ENCODE assay signal across 1 cellular context in the genomic region with DNA sequence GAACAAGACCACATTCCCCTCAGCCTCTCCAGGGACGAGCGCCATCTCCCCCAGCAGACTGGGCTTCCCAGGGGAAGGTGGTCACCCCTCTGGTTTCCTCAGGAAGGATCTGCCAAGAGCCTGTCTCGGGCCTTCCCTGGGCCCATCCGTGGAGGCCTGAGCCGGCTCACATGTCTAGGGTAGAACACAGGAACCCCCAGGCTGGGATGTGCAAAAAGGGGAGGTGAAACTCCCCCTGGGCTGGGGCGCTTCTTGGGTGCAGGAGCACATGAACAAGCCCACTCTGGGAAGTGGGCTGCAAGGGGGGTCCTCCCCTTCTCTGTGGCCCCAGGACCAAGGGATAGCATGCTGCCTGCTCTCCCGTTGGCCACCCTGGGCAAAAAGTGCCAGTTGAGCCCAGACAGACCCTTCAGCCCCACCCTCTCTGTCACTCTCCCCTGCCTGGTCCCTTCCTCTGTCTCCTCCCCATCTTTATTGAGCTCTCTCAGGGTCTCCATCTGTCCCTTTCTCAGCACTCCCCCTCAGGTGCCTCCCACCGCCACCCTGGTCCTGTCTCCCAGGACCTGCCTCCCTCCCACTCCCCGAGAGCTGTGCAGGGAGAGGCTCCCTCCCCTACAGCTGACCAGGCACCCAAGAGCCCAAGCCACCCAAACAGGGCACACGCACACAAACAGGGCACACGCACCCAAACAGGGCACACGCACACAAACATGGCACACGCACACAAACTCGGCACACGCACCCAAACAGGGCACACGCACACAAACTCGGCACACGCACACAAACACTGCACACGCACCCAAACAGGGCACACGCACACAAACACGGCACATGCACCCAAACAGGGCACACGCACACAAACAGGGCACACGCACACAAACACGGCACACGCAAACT.
TF ChIP-seq lines count a peak whose summit lies in the region.

No MANE protein-coding gene starts in this region.

TF ChIP-seq in GM23338, 12 proteins besides CTCF, POLR2A, EP300 and RAD21 (continued from another document):
- TF ChIP-seq, protein P1, sequence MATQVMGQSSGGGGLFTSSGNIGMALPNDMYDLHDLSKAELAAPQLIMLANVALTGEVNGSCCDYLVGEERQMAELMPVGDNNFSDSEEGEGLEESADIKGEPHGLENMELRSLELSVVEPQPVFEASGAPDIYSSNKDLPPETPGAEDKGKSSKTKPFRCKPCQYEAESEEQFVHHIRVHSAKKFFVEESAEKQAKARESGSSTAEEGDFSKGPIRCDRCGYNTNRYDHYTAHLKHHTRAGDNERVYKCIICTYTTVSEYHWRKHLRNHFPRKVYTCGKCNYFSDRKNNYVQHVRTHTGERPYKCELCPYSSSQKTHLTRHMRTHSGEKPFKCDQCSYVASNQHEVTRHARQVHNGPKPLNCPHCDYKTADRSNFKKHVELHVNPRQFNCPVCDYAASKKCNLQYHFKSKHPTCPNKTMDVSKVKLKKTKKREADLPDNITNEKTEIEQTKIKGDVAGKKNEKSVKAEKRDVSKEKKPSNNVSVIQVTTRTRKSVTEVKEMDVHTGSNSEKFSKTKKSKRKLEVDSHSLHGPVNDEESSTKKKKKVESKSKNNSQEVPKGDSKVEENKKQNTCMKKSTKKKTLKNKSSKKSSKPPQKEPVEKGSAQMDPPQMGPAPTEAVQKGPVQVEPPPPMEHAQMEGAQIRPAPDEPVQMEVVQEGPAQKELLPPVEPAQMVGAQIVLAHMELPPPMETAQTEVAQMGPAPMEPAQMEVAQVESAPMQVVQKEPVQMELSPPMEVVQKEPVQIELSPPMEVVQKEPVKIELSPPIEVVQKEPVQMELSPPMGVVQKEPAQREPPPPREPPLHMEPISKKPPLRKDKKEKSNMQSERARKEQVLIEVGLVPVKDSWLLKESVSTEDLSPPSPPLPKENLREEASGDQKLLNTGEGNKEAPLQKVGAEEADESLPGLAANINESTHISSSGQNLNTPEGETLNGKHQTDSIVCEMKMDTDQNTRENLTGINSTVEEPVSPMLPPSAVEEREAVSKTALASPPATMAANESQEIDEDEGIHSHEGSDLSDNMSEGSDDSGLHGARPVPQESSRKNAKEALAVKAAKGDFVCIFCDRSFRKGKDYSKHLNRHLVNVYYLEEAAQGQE (IDR thresholded peaks at IDR 0.05; ENCODE audit: unreplicated experiment): no peak
- no peak for TF ChIP-seq EZH2phosphoT487 (IDR thresholded peaks at IDR 0.05; ENCODE audit: unreplicated experiment)
- no peak for TF ChIP-seq NANOG (IDR thresholded peaks at IDR 0.05; ENCODE audit: borderline replicate concordance)
- no peak for TF ChIP-seq EZH2 (IDR thresholded peaks at IDR 0.05; ENCODE audit: low read depth, unreplicated experiment)
- no peak for TF ChIP-seq STAT1 (IDR thresholded peaks at IDR 0.05; ENCODE audit: unreplicated experiment)
- no peak for TF ChIP-seq ETS1 (IDR thresholded peaks at IDR 0.05)
- TF ChIP-seq ZNF331 (CRISPR knock-in tag; IDR thresholded peaks at IDR 0.05; ENCODE audit: low read depth): no peak
- TF ChIP-seq, protein P2, sequence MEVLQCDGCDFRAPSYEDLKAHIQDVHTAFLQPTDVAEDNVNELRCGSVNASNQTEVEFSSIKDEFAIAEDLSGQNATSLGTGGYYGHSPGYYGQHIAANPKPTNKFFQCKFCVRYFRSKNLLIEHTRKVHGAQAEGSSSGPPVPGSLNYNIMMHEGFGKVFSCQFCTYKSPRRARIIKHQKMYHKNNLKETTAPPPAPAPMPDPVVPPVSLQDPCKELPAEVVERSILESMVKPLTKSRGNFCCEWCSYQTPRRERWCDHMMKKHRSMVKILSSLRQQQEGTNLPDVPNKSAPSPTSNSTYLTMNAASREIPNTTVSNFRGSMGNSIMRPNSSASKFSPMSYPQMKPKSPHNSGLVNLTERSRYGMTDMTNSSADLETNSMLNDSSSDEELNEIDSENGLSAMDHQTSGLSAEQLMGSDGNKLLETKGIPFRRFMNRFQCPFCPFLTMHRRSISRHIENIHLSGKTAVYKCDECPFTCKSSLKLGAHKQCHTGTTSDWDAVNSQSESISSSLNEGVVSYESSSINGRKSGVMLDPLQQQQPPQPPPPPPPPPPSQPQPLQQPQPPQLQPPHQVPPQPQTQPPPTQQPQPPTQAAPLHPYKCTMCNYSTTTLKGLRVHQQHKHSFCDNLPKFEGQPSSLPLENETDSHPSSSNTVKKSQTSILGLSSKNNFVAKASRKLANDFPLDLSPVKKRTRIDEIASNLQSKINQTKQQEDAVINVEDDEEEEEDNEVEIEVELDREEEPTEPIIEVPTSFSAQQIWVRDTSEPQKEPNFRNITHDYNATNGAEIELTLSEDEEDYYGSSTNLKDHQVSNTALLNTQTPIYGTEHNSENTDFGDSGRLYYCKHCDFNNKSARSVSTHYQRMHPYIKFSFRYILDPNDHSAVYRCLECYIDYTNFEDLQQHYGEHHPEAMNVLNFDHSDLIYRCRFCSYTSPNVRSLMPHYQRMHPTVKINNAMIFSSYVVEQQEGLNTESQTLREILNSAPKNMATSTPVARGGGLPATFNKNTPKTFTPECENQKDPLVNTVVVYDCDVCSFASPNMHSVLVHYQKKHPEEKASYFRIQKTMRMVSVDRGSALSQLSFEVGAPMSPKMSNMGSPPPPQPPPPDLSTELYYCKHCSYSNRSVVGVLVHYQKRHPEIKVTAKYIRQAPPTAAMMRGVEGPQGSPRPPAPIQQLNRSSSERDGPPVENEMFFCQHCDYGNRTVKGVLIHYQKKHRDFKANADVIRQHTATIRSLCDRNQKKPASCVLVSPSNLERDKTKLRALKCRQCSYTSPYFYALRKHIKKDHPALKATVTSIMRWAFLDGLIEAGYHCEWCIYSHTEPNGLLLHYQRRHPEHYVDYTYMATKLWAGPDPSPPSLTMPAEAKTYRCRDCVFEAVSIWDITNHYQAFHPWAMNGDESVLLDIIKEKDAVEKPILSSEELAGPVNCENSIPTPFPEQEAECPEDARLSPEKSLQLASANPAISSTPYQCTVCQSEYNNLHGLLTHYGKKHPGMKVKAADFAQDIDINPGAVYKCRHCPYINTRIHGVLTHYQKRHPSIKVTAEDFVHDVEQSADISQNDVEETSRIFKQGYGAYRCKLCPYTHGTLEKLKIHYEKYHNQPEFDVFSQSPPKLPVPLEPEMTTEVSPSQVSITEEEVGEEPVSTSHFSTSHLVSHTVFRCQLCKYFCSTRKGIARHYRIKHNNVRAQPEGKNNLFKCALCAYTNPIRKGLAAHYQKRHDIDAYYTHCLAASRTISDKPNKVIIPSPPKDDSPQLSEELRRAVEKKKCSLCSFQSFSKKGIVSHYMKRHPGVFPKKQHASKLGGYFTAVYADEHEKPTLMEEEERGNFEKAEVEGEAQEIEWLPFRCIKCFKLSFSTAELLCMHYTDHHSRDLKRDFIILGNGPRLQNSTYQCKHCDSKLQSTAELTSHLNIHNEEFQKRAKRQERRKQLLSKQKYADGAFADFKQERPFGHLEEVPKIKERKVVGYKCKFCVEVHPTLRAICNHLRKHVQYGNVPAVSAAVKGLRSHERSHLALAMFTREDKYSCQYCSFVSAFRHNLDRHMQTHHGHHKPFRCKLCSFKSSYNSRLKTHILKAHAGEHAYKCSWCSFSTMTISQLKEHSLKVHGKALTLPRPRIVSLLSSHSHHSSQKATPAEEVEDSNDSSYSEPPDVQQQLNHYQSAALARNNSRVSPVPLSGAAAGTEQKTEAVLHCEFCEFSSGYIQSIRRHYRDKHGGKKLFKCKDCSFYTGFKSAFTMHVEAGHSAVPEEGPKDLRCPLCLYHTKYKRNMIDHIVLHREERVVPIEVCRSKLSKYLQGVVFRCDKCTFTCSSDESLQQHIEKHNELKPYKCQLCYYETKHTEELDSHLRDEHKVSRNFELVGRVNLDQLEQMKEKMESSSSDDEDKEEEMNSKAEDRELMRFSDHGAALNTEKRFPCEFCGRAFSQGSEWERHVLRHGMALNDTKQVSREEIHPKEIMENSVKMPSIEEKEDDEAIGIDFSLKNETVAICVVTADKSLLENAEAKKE (CRISPR knock-in tag; IDR thresholded peaks at IDR 0.05): no peak
- no peak for TF ChIP-seq ZNF114 (CRISPR knock-in tag; IDR thresholded peaks at IDR 0.05)
